In the genomic region with DNA sequence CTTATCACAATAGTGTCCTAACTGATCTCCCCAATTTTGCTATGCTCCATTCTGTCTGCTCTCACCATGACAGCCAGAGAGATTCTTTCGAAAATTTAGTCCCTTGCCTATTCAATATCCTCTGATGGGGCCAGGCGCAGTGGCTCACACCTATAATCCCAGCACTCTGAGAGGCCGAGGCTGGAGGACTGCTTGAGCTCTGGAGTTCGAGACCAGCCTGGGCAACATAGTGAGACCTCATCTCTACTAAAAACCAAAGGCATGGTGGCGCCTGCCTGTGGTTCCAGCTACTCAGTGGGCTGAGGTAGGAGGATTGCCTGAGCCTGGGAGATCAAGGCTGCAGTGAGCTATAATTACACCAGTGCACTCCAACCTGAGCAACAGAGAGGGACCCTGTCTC, we compare ENCODE assay signal across 30 cellular contexts. TPM values are rescaled to one million over a fixed set of nuclear protein-coding genes. Genes with fewer than 3 reads are reported as not detected.
"Had no signal": no experiment of that assay in that cellular context is flagged by ENCODE, and none has a peak within 500 bp of the region (broad histone marks: within the 10 kb centered on the region; RNA-seq: fewer than 3 reads in every experiment).

No MANE protein-coding gene starts in this region.

- H3K36me3 Mint-ChIP-seq: activated naive CD8-positive, alpha-beta T cell had no signal

- H3K9me3 Mint-ChIP-seq: activated CD4-positive, alpha-beta memory T cell treated with anti-CD3 and anti-CD28 coated beads, Interleukin-2, amount 10 ng/mL, durations not matched to agents 7 days and 5 days; activated CD4-positive, alpha-beta T cell treated with anti-CD3 and anti-CD28 coated beads, Interleukin-2, amount 10 ng/mL, durations not matched to agents 7 days and 5 days; activated T-cell treated with anti-CD3 and anti-CD28 coated beads, Interleukin-2, amount 50 U/mL, for 24 hours; activated T-cell treated with anti-CD3 and anti-CD28 coated beads, Interleukin-2, amount 50 U/mL, for 72 hours; central memory CD8-positive, alpha-beta T cell; dendritic cell treated with granulocyte-macrophage colony-stimulating factor and Interleukin-4, amounts not matched to agents 40 ng/mL and 50 ng/mL, for 4 days had no signal

- ATAC-seq: activated T-cell treated with anti-CD3 and anti-CD28 coated beads, Interleukin-2, amount 50 U/mL, for 72 hours; foreskin keratinocyte; gastrocnemius medialis had no signal

- H3K4me3 Mint-ChIP-seq: activated CD4-positive, alpha-beta memory T cell treated with anti-CD3 and anti-CD28 coated beads, Interleukin-2, amount 10 ng/mL, durations not matched to agents 7 days and 5 days; activated CD4-positive, alpha-beta T cell treated with anti-CD3 and anti-CD28 coated beads, Interleukin-2, amount 10 ng/mL, durations not matched to agents 7 days and 5 days; activated naive CD8-positive, alpha-beta T cell; activated T-cell treated with anti-CD3 and anti-CD28 coated beads, Interleukin-2, amount 50 U/mL, for 24 hours; activated T-cell treated with anti-CD3 and anti-CD28 coated beads, Interleukin-2, amount 50 U/mL, for 72 hours; central memory CD8-positive, alpha-beta T cell; dendritic cell treated with granulocyte-macrophage colony-stimulating factor and Interleukin-4, amounts not matched to agents 40 ng/mL and 50 ng/mL, for 4 days had no signal

- H3K4me3 ChIP-seq: coronary artery, dorsolateral prefrontal cortex, esophagus muscularis mucosa, gastrocnemius medialis had no signal

- H3K27ac Mint-ChIP-seq: activated CD4-positive, alpha-beta memory T cell treated with anti-CD3 and anti-CD28 coated beads, Interleukin-2, amount 10 ng/mL, durations not matched to agents 7 days and 5 days; activated CD4-positive, alpha-beta T cell treated with anti-CD3 and anti-CD28 coated beads, Interleukin-2, amount 10 ng/mL, durations not matched to agents 7 days and 5 days; activated naive CD8-positive, alpha-beta T cell; activated T-cell treated with anti-CD3 and anti-CD28 coated beads, Interleukin-2, amount 50 U/mL, for 24 hours; activated T-cell treated with anti-CD3 and anti-CD28 coated beads, Interleukin-2, amount 50 U/mL, for 72 hours; dendritic cell treated with granulocyte-macrophage colony-stimulating factor and Interleukin-4, amounts not matched to agents 40 ng/mL and 50 ng/mL, for 4 days had no signal

- DNase-seq: activated CD4-positive, alpha-beta memory T cell treated with anti-CD3 and anti-CD28 coated beads, Interleukin-2, amount 10 ng/mL, durations not matched to agents 7 days and 5 days; activated CD4-positive, alpha-beta T cell treated with anti-CD3 and anti-CD28 coated beads for 1 hour; activated CD4-positive, alpha-beta T cell treated with anti-CD3 and anti-CD28 coated beads for 4 hours; activated CD4-positive, alpha-beta T cell treated with anti-CD3 and anti-CD28 coated beads, Interleukin-2, amount 10 ng/mL, durations not matched to agents 7 days and 5 days; activated CD4-positive, alpha-beta T cell treated with anti-CD3 and anti-CD28 coated beads, Interleukin-2, amount 50 U/mL, for 4 hours; activated CD4-positive, CD25-positive, alpha-beta regulatory T cell; activated CD8-positive, alpha-beta memory T cell treated with anti-CD3 and anti-CD28 coated beads, Interleukin-2, amount 50 U/mL, for 48 hours; activated naive CD4-positive, alpha-beta T cell treated with anti-CD3 and anti-CD28 coated beads, Interleukin-2, amount 50 U/mL, for 16 hours; activated T-cell treated with anti-CD3 and anti-CD28 coated beads for 4 hours; activated T-cell treated with anti-CD3 and anti-CD28 coated beads, Interleukin-2, amount 50 U/mL, for 24 hours; activated T-cell treated with anti-CD3 and anti-CD28 coated beads, Interleukin-2, amount 50 U/mL, for 72 hours; amniotic stem cell; anterior cingulate cortex; brain microvascular endothelial cell; effector memory CD4-positive, alpha-beta T cell; erythroblast; foreskin keratinocyte; gastrocnemius medialis; glutamatergic neuron; T-helper 2 cell had no signal

- H3K27ac ChIP-seq: brain microvascular endothelial cell, coronary artery, dorsolateral prefrontal cortex, esophagus muscularis mucosa, foreskin keratinocyte, gastrocnemius medialis had no signal

- H3K9me3 ChIP-seq: gastrocnemius medialis had no signal

- H3K4me1 Mint-ChIP-seq: activated CD4-positive, alpha-beta T cell treated with anti-CD3 and anti-CD28 coated beads, Interleukin-2, amount 10 ng/mL, durations not matched to agents 7 days and 5 days; central memory CD8-positive, alpha-beta T cell had no signal

- H3K4me1 ChIP-seq: foreskin keratinocyte, gastrocnemius medialis had no signal

- H3K27me3 ChIP-seq: brain microvascular endothelial cell had no signal

- H3K36me3 ChIP-seq: brain microvascular endothelial cell, esophagus muscularis mucosa, gastrocnemius medialis had no signal

RNA-seq across cellular contexts. Expression of gene PDZK1IP1, which starts 16.1 kb away (rescaled TPM):
- total RNA-seq: activated CD4-positive, alpha-beta memory T cell treated with anti-CD3 and anti-CD28 coated beads, Interleukin-2, amount 10 ng/mL, durations not matched to agents 7 days and 5 days; activated CD4-positive, alpha-beta T cell treated with anti-CD3 and anti-CD28 coated beads, Interleukin-2, amount 10 ng/mL, durations not matched to agents 7 days and 5 days; activated T-cell treated with anti-CD3 and anti-CD28 coated beads, Interleukin-2, amount 50 U/mL, for 72 hours; cardiac septum; cerebellum; T-helper 1 cell treated with Interleukin-12 subunit alpha and Interleukin-12 subunit beta and Interleukin-4 antibody, amounts not matched to agents 30 ng/mL and 1 ng/mL, for 36 hours had no signal

RNA-seq across cellular contexts. Expression of gene TAL1, which starts 26.1 kb away (rescaled TPM):
- total RNA-seq: activated CD4-positive, alpha-beta memory T cell treated with anti-CD3 and anti-CD28 coated beads, Interleukin-2, amount 10 ng/mL, durations not matched to agents 7 days and 5 days; activated CD4-positive, alpha-beta T cell treated with anti-CD3 and anti-CD28 coated beads, Interleukin-2, amount 10 ng/mL, durations not matched to agents 7 days and 5 days; bronchial epithelial cell; foreskin keratinocyte; T-helper 1 cell treated with Interleukin-12 subunit alpha and Interleukin-12 subunit beta and Interleukin-4 antibody, amounts not matched to agents 30 ng/mL and 1 ng/mL, for 36 hours had no signal
- polyA plus RNA-seq: foreskin keratinocyte had no signal
